8 cellular contexts compared by ENCODE assay signal in the genomic region with DNA sequence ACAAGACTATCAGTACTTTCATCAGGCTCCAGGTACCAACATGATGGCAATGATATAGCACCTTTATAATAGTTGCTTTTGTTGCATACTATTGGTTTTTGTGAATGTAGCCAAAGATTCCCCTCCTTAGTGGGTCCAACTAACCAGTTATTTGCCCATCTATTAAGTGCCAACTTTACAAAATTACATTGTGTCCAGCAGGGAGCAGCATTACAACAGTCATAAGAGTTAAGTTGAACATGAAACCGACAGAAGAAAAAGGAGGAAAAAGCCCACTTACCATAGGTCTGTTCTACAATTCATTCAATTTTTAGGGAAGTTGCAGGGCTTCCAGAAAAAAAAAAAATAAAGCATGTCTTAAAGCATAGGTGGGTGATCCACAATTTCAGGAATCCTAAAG. TPM values are rescaled to one million over a fixed set of nuclear protein-coding genes. Genes with fewer than 3 reads are reported as not detected.
DNase-seq lines count a peak whose midpoint lies in the region; ATAC-seq and TF ChIP-seq lines count a peak whose summit lies in the region.

No MANE protein-coding gene starts in this region.

- H3K4me3 ChIP-seq in GM23248, result no peak overlapping the region
- no peak overlapping the region for H3K4me3 ChIP-seq in OCI-LY1 (ENCODE audit: low read depth, low read length, poor library complexity, severe bottlenecking)

- H3K79me2 ChIP-seq in GM23248 (ENCODE audit: insufficient read depth) (no peaks in the 10 kb centered on the region), OCI-LY1 (ENCODE audit: insufficient read depth, low read length) (peaks cover 40% of the 10 kb centered on the region)

- H3K9me2 ChIP-seq in GM23248 (ENCODE audit: insufficient read depth) (peaks cover 3% of the 10 kb centered on the region; the same call in 1 of the 2 replicates), OCI-LY1 (ENCODE audit: low read depth, low read length) (no peaks in the 10 kb centered on the region)

- in situ Hi-C loops in GM23248 (cut with MboI), result loop anchor here (25.0 kb wide), 2 partner anchors 374 to 474 kb away; no protein-coding TSS in a partner anchor

- H3K4me2 ChIP-seq in GM23248 (ENCODE audit: unreplicated experiment) (no peak overlapping the region), OCI-LY1 (ENCODE audit: low read length) (no peak overlapping the region)

- TF ChIP-seq CTCF in CD4-positive, alpha-beta T cell (IDR thresholded peaks at IDR 0.05), result peak; percentile 25
- peak; percentile 63 for TF ChIP-seq CTCF in OCI-LY1 (IDR thresholded peaks at IDR 0.05; ENCODE audit: low read length)

- CTCF ChIA-PET in CD4-positive, alpha-beta T cell (lab: Charles Lee), result no interaction called here

- H3K9ac ChIP-seq in GM23248 (no peak overlapping the region), OCI-LY1 (ENCODE audit: low read length) (no peak overlapping the region)

- peaks cover 14% of the 10 kb centered on the region for H3K36me3 Mint-ChIP-seq in CD4-positive, alpha-beta T cell (ENCODE audit: low read depth)
- peaks cover 13% of the 10 kb centered on the region for H3K36me3 Mint-ChIP-seq in activated T-helper 1 cell treated with anti-CD3 and anti-CD28 coated beads, Interleukin-12 subunit alpha, Interleukin-12 subunit beta, Interleukin-2, Interleukin-4 antibody, amounts not matched to agents 30 ng/mL and 10 ng/mL and 1 ng/mL, durations not matched to agents 14 hours and 24 hours and 36 hours (ENCODE audit: low read depth)

- H3K4me3 Mint-ChIP-seq in CD4-positive, alpha-beta T cell, result no peak overlapping the region
- H3K4me3 Mint-ChIP-seq in activated T-helper 1 cell treated with anti-CD3 and anti-CD28 coated beads, Interleukin-12 subunit alpha, Interleukin-12 subunit beta, Interleukin-2, Interleukin-4 antibody, amounts not matched to agents 30 ng/mL and 10 ng/mL and 1 ng/mL, durations not matched to agents 14 hours and 24 hours and 36 hours, result no peak overlapping the region

- no peak overlapping the region for H3K27ac ChIP-seq in CD4-positive, alpha-beta T cell (ENCODE audit: low read depth, low read length)
- no peak overlapping the region for H3K27ac ChIP-seq in GM23248
- no peak overlapping the region for H3K27ac ChIP-seq in OCI-LY1 (ENCODE audit: low read depth, low read length, poor library complexity, severe bottlenecking)

- no peak overlapping the region for H3K27ac Mint-ChIP-seq in CD4-positive, alpha-beta T cell
- H3K27ac Mint-ChIP-seq in activated T-helper 1 cell treated with anti-CD3 and anti-CD28 coated beads, Interleukin-12 subunit alpha, Interleukin-12 subunit beta, Interleukin-2, Interleukin-4 antibody, amounts not matched to agents 30 ng/mL and 10 ng/mL and 1 ng/mL, durations not matched to agents 14 hours and 24 hours and 36 hours, result no peak overlapping the region

- H3K4me1 Mint-ChIP-seq in CD4-positive, alpha-beta T cell (ENCODE audit: low read depth), result peaks cover 26% of the 10 kb centered on the region
- peaks cover 6% of the 10 kb centered on the region for H3K4me1 Mint-ChIP-seq in activated T-helper 1 cell treated with anti-CD3 and anti-CD28 coated beads, Interleukin-12 subunit alpha, Interleukin-12 subunit beta, Interleukin-2, Interleukin-4 antibody, amounts not matched to agents 30 ng/mL and 10 ng/mL and 1 ng/mL, durations not matched to agents 14 hours and 24 hours and 36 hours (ENCODE audit: low read depth)

- H4K20me1 ChIP-seq in GM23248 (ENCODE audit: insufficient read depth) (no peaks in the 10 kb centered on the region), OCI-LY1 (ENCODE audit: insufficient read depth, low read length) (no peaks in the 10 kb centered on the region)

- no peaks in the 10 kb centered on the region for H3K9me3 ChIP-seq in CD4-positive, alpha-beta T cell (ENCODE audit: control insufficient read depth, low read length)
- H3K9me3 ChIP-seq in GM23248 (ENCODE audit: low read depth) (no peaks in the 10 kb centered on the region), OCI-LY1 (ENCODE audit: low read length) (0 out of 2 replicates have a peak, but pooled peaks cover 4% of the 10 kb centered on the region)

- H3F3A ChIP-seq in GM23248 (ENCODE audit: insufficient read depth), result no peaks in the 10 kb centered on the region
- no peaks in the 10 kb centered on the region for H3F3A ChIP-seq in OCI-LY1 (ENCODE audit: insufficient read depth, low read length)

- H3K4me1 ChIP-seq in GM23248 (ENCODE audit: insufficient read depth) (no peaks in the 10 kb centered on the region; the same call in 1 of the 2 replicates), OCI-LY1 (ENCODE audit: insufficient read depth, low read length, severe bottlenecking) (no peaks in the 10 kb centered on the region)

- no peak for ATAC-seq in CD4-positive, alpha-beta T cell (ENCODE audit: poor library complexity)

- POLR2A ChIA-PET in CD4-positive, alpha-beta T cell (lab: Charles Lee), result no interaction called here

- no peaks in the 10 kb centered on the region for H3K27me3 ChIP-seq in CD4-positive, alpha-beta T cell (ENCODE audit: control insufficient read depth, insufficient read depth, low read length)
- H3K27me3 ChIP-seq in GM23248 (replicated peaks; ENCODE audit: insufficient read depth) (no peaks in the 10 kb centered on the region), OCI-LY1 (ENCODE audit: insufficient read depth, low read length) (no peaks in the 10 kb centered on the region)

- H2AFZ ChIP-seq in GM23248, result no peak overlapping the region
- H2AFZ ChIP-seq in OCI-LY1 (ENCODE audit: low read length), result no peak overlapping the region

- no peaks in the 10 kb centered on the region for H3K27me3 Mint-ChIP-seq in CD4-positive, alpha-beta T cell
- H3K27me3 Mint-ChIP-seq in activated T-helper 1 cell treated with anti-CD3 and anti-CD28 coated beads, Interleukin-12 subunit alpha, Interleukin-12 subunit beta, Interleukin-2, Interleukin-4 antibody, amounts not matched to agents 30 ng/mL and 10 ng/mL and 1 ng/mL, durations not matched to agents 14 hours and 24 hours and 36 hours (ENCODE audit: insufficient read depth), result no peaks in the 10 kb centered on the region

- WGBS in GM23248 (ENCODE audit: low coverage in 1 of 2, low lambda C conversion rate in 2 of 2, missing lambda C conversion rate in 2 of 2), 2 experiments, result 0 to 9% methylated on average over 1 of the region's 1 CpG

- no peak for DNase-seq in CD4-positive, alpha-beta T cell
- DNase-seq in GM23248 (peak; percentile 66), fibroblast of the conjunctiva (ENCODE audit: low read depth) (peak; percentile 44), stromal cell of bone marrow (ENCODE audit: low read depth) (peak; percentile 37), NK-92 (lab: John Stamatoyannopoulos, UW; ENCODE audit: unreplicated experiment) (no peak)
- no peak for DNase-seq in stimulated activated CD4-positive, alpha-beta T cell treated with anti-CD3 and anti-CD28 coated beads, Interleukin-4, amount 100 ng/mL, for 24 hours
- no peak for DNase-seq in activated T-helper 1 cell treated with anti-CD3 and anti-CD28 coated beads, Interleukin-12 subunit alpha, Interleukin-12 subunit beta, Interleukin-2, Interleukin-4 antibody, amounts not matched to agents 30 ng/mL and 10 ng/mL and 1 ng/mL, durations not matched to agents 14 hours and 24 hours and 36 hours (ENCODE audit: low spot score)

- no peaks in the 10 kb centered on the region for H3K9me3 Mint-ChIP-seq in CD4-positive, alpha-beta T cell
- H3K9me3 Mint-ChIP-seq in activated T-helper 1 cell treated with anti-CD3 and anti-CD28 coated beads, Interleukin-12 subunit alpha, Interleukin-12 subunit beta, Interleukin-2, Interleukin-4 antibody, amounts not matched to agents 30 ng/mL and 10 ng/mL and 1 ng/mL, durations not matched to agents 14 hours and 24 hours and 36 hours, result no peaks in the 10 kb centered on the region

- intact Hi-C loops in CD4-positive, alpha-beta T cell (cut with DNase I, micrococcal nuclease), result loop anchor here (5.0 to 10.0 kb wide), 3 partner anchors 384 to 689 kb away; no protein-coding TSS in a partner anchor
- intact Hi-C loops in activated T-helper 1 cell treated with anti-CD3 and anti-CD28 coated beads, Interleukin-12 subunit alpha, Interleukin-12 subunit beta, Interleukin-2, Interleukin-4 antibody, amounts not matched to agents 30 ng/mL and 10 ng/mL and 1 ng/mL, durations not matched to agents 14 hours and 24 hours and 36 hours (cut with micrococcal nuclease), result loop anchor here (1.0 to 10.0 kb wide), 2 partner anchors 470 to 687 kb away; no protein-coding TSS in a partner anchor

- H3K36me3 ChIP-seq in GM23248 (ENCODE audit: low read depth), result no peaks in the 10 kb centered on the region
- H3K36me3 ChIP-seq in OCI-LY1 (ENCODE audit: insufficient read depth, low read length), result 0 out of 2 replicates have a peak, but pooled peaks cover 4% of the 10 kb centered on the region

RNA-seq across cellular contexts. Expression of gene IMMP1L, which starts 21.6 kb away (rescaled TPM):
- total RNA-seq in CD4-positive, alpha-beta T cell, result 1 to 10 TPM; 6.0 to 6.9 TPM
- 6.6 and 8.8 TPM in 2 replicates for total RNA-seq in GM23248 (2014; rRNA removed; shearing (Covaris generic))
- 16.9 and 19.9 TPM in 2 replicates for polyA plus RNA-seq in GM23248 (2016; fragmentation: Nextera tagmentation; extraction: Ambion mirVana)
- 22.3 and 24.6 TPM in 2 replicates for total RNA-seq in activated T-helper 1 cell treated with anti-CD3 and anti-CD28 coated beads, Interleukin-12 subunit alpha, Interleukin-12 subunit beta, Interleukin-2, Interleukin-4 antibody, amounts not matched to agents 30 ng/mL and 10 ng/mL and 1 ng/mL, durations not matched to agents 14 hours and 24 hours and 36 hours

RNA-seq across cellular contexts. Expression of gene ELP4, which starts 21.7 kb away (rescaled TPM):
- 10 to 100 TPM in 1 of 2 experiments, 1 to 10 TPM in 1; 9.5 to 10.3 TPM for total RNA-seq in CD4-positive, alpha-beta T cell
- total RNA-seq in GM23248 (2014; rRNA removed; shearing (Covaris generic)), result 11.8 and 20.1 TPM in 2 replicates
- polyA plus RNA-seq in GM23248 (2016; fragmentation: Nextera tagmentation; extraction: Ambion mirVana), result 15.9 and 16.2 TPM in 2 replicates
- total RNA-seq in activated T-helper 1 cell treated with anti-CD3 and anti-CD28 coated beads, Interleukin-12 subunit alpha, Interleukin-12 subunit beta, Interleukin-2, Interleukin-4 antibody, amounts not matched to agents 30 ng/mL and 10 ng/mL and 1 ng/mL, durations not matched to agents 14 hours and 24 hours and 36 hours, result 15.1 and 17.3 TPM in 2 replicates

Comparison
In these comparisons a context has a peak if more than half of its experiments do, and no peak if none do; other contexts are left out.
1. DNase-seq: peak in GM23248 (single experiment), fibroblast of the conjunctiva (single experiment) and stromal cell of bone marrow (single experiment); none in CD4-positive, alpha-beta T cell (0 of 10), stimulated activated CD4-positive, alpha-beta T cell treated with anti-CD3 and anti-CD28 coated beads, Interleukin-4, amount 100 ng/mL, for 24 hours (single experiment), activated T-helper 1 cell treated with anti-CD3 and anti-CD28 coated beads, Interleukin-12 subunit alpha, Interleukin-12 subunit beta, Interleukin-2, Interleukin-4 antibody, amounts not matched to agents 30 ng/mL and 10 ng/mL and 1 ng/mL, durations not matched to agents 14 hours and 24 hours and 36 hours (single experiment) and NK-92 (single experiment).